ENCODE assay signal across 20 cellular contexts in genomic region chr4:113368056-113368455, GRCh38.
DNase-seq lines count a peak whose midpoint lies in the region; ATAC-seq and TF ChIP-seq lines count a peak whose summit lies in the region.
"Had no signal": no experiment of that assay in that cellular context is flagged by ENCODE, and none has a peak within 500 bp of the region (broad histone marks: within the 10 kb centered on the region; RNA-seq: fewer than 3 reads in every experiment).

No MANE protein-coding gene starts in this region.

- H3K4me1 Mint-ChIP-seq in WTC11 = no peaks in the 10 kb centered on the region
- H3K4me1 Mint-ChIP-seq: CD14-positive monocyte, GM23338, memory B cell had no signal

- CTCF ChIA-PET in AG04449 (lab: Yijun Ruan, JAX) = interaction anchor here (0.5 to 1.6 kb wide), 5 partner anchors 9 to 60 kb away, joined by 3 to 4 read pairs (median 3); no protein-coding TSS in a partner anchor
- CTCF ChIA-PET in WTC11 (lab: Charles Lee) = no interaction called here

- peaks cover 36% of the 10 kb centered on the region for H3K36me3 Mint-ChIP-seq in WTC11
- H3K36me3 Mint-ChIP-seq: activated naive CD4-positive, alpha-beta T cell treated with anti-CD3 and anti-CD28 coated beads, Interleukin-2, amount 50 U/mL, for 72 hours; CD14-positive monocyte; memory B cell had no signal

- peak; percentile 70 for DNase-seq in AG04449 (ENCODE audit: low read depth, low spot score)
- DNase-seq in GM04504 (ENCODE audit: low read depth) = peak; percentile 47
- DNase-seq in amniotic epithelial cell (ENCODE audit: low read depth) = peak; percentile 30
- DNase-seq in fibroblast of the aortic adventitia (ENCODE audit: low read depth) = peak; percentile 41
- DNase-seq in activated CD4-positive, alpha-beta T cell treated with anti-CD3 and anti-CD28 coated beads for 1 hour = no peak
- DNase-seq in WTC11 (ENCODE audit: low spot score) = no peak
- DNase-seq: activated CD4-positive, alpha-beta T cell treated with anti-CD3 and anti-CD28 coated beads for 4 hours; NCI-H1436 treated with DMSO at 0.1 percent for 48 hours; retina; SHP77; stimulated activated CD4-positive, alpha-beta T cell treated with anti-CD3 and anti-CD28 coated beads, Interleukin-12 subunit alpha, Interleukin-12 subunit beta, amount 100 ng/mL, for 4 hours; SW 1271; upper lobe of right lung had no signal

- no peaks in the 10 kb centered on the region for H3K27me3 Mint-ChIP-seq in WTC11 (ENCODE audit: low read depth)
- H3K27me3 Mint-ChIP-seq: memory B cell had no signal

- H3K4me3 ChIP-seq in AG04449 (ENCODE audit: low read depth, low read length) (no peak overlapping the region), fibroblast of the aortic adventitia (ENCODE audit: low read depth, low read length) (no peak overlapping the region)
- H3K4me3 ChIP-seq: gastroesophageal sphincter, GM23338, upper lobe of right lung had no signal

- POLR2A ChIA-PET in AG04449 (lab: Yijun Ruan, JAX) (interaction anchor here (1.0 to 1.4 kb wide), 2 partner anchors 12 to 612 kb away, joined by 3 to 6 read pairs; partner anchors contain the start of gene ARSJ), WTC11 (lab: Charles Lee) (no interaction called here)

- H3K4me3 Mint-ChIP-seq in WTC11 = no peak overlapping the region
- H3K4me3 Mint-ChIP-seq: CD14-positive monocyte, GM23338, memory B cell had no signal

- H3K27ac Mint-ChIP-seq in WTC11 = no peak overlapping the region
- H3K27ac Mint-ChIP-seq: activated naive CD4-positive, alpha-beta T cell treated with anti-CD3 and anti-CD28 coated beads, Interleukin-2, amount 50 U/mL, for 72 hours; CD14-positive monocyte; GM23338; memory B cell had no signal

- TF ChIP-seq CTCF in AG04449 (IDR thresholded peaks at IDR 0.05; ENCODE audit: insufficient read depth, low read length, missing control alignments) (no peak), fibroblast of the aortic adventitia (IDR thresholded peaks at IDR 0.05; ENCODE audit: insufficient read depth, low read length) (no peak), WTC11 (IDR thresholded peaks at IDR 0.05) (no peak)

- ATAC-seq in HG02678 (IDR thresholded peaks at IDR 0.05; ENCODE audit: unreplicated experiment) (no peak), WTC11 (no peak), GM18498 (IDR thresholded peaks at IDR 0.05; ENCODE audit: unreplicated experiment) (no peak)
- ATAC-seq: activated naive CD4-positive, alpha-beta T cell treated with anti-CD3 and anti-CD28 coated beads, Interleukin-2, amount 50 U/mL, for 72 hours; gastroesophageal sphincter; GM23338; upper lobe of right lung had no signal

- H3K9me3 Mint-ChIP-seq in WTC11 = no peaks in the 10 kb centered on the region
- H3K9me3 Mint-ChIP-seq: activated naive CD4-positive, alpha-beta T cell treated with anti-CD3 and anti-CD28 coated beads, Interleukin-2, amount 50 U/mL, for 72 hours; GM23338; memory B cell had no signal

TF ChIP-seq in WTC11, 78 proteins besides CTCF, POLR2A, EP300 and RAD21:
- no peak for TF ChIP-seq GABPB1 (CRISPR knock-in tag; IDR thresholded peaks at IDR 0.05)
- TF ChIP-seq MYBL2 (CRISPR knock-in tag; IDR thresholded peaks at IDR 0.05) = no peak
- TF ChIP-seq ZNF396 (CRISPR knock-in tag; IDR thresholded peaks at IDR 0.05; ENCODE audit: borderline replicate concordance) = no peak

Comparison
In these comparisons a context has a peak if more than half of its experiments do, and no peak if none do; other contexts are left out.
1. DNase-seq: peak in AG04449 (single experiment), GM04504 (single experiment), amniotic epithelial cell (single experiment) and fibroblast of the aortic adventitia (single experiment); none in activated CD4-positive, alpha-beta T cell treated with anti-CD3 and anti-CD28 coated beads for 1 hour (single experiment) and WTC11 (single experiment).